8 cellular contexts compared by ENCODE assay signal in the genomic region with DNA sequence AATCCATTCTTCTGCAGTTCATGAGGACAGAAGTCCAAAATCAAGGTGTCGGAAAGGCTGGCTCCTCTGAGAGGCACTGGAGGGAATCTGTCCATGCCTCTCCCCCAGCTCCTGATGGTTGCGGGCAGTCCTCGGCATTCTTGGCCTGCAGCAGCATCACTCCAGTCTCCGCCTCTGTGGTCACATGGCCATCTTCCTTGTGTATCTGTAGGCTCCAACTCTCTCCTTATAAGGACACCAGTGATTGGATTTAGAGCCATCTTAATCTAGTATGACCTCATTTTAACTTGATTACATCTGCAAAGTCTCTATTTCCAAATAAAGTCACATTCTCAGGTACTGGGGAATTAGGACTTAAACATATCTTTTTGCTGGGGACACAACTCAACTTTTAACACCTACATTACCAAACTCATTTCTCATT. TPM values are rescaled to one million over a fixed set of nuclear protein-coding genes. Genes with fewer than 3 reads are reported as not detected.
A peak's percentile ranks its signal among the peaks of the same experiment; 100 is the strongest.
DNase-seq lines count a peak whose midpoint lies in the region; ATAC-seq and TF ChIP-seq lines count a peak whose summit lies in the region.

No MANE protein-coding gene starts in this region.

- WGBS in heart left ventricle, 4 donors, result 20 to 35% (median 28%) methylated on average over 4 of the region's 4 CpGs
- WGBS in prostate gland, result 54% methylated on average over 4 of the region's 4 CpGs

- no peaks in the 10 kb centered on the region for H3K9me3 Mint-ChIP-seq in stimulated activated naive CD8-positive, alpha-beta T cell treated with anti-CD3 and anti-CD28 coated beads, Interleukin-15, amount 100 ng/mL, for 72 hours

- peaks cover 8 to 57% (median 40%) of the 10 kb centered on the region in 12 donors for H3K4me1 ChIP-seq in heart left ventricle
- no peaks in the 10 kb centered on the region for H3K4me1 ChIP-seq in prostate gland (replicated peaks)

- H3K27me3 Mint-ChIP-seq in stimulated activated naive CD8-positive, alpha-beta T cell treated with anti-CD3 and anti-CD28 coated beads, Interleukin-15, amount 100 ng/mL, for 72 hours, result peaks cover 7% of the 10 kb centered on the region

- H3K4me3 ChIP-seq in heart left ventricle (no peak overlapping the region), prostate gland (no peak overlapping the region)

- TF ChIP-seq CTCF in heart left ventricle (IDR thresholded peaks at IDR 0.05) (no peak), prostate gland (IDR thresholded peaks at IDR 0.05) (no peak)

- ATAC-seq in heart left ventricle, result peak; percentile 80 to 89 (median 85)
- no peak for ATAC-seq in HG02588 (IDR thresholded peaks at IDR 0.05; ENCODE audit: unreplicated experiment)
- ATAC-seq in stimulated activated naive CD8-positive, alpha-beta T cell treated with anti-CD3 and anti-CD28 coated beads, Interleukin-15, amount 100 ng/mL, for 72 hours, result no peak

- no peak overlapping the region for H3K4me3 Mint-ChIP-seq in stimulated activated naive CD8-positive, alpha-beta T cell treated with anti-CD3 and anti-CD28 coated beads, Interleukin-15, amount 100 ng/mL, for 72 hours

- H3K9me3 ChIP-seq in heart left ventricle (no peaks in the 10 kb centered on the region), prostate gland (no peaks in the 10 kb centered on the region)

- H3K27ac ChIP-seq in heart left ventricle (peak overlapping the region; percentile 82 to 97 (median 92)), prostate gland (peak overlapping the region; percentile 73 to 77)

- no peak for TF ChIP-seq POLR2A in heart left ventricle (IDR thresholded peaks at IDR 0.05)
- TF ChIP-seq POLR2A in prostate gland (IDR thresholded peaks at IDR 0.05), result no peak

- H3K36me3 ChIP-seq in heart left ventricle (no peaks in the 10 kb centered on the region), prostate gland (no peaks in the 10 kb centered on the region)

- peak; percentile 96 for DNase-seq in EH (ENCODE audit: low read depth)
- DNase-seq in T1000 (lab: John Stamatoyannopoulos, UW), result peak; percentile 48
- peak in 4 of 5 donors; percentile 74 to 90 (median 81) for DNase-seq in heart left ventricle
- no peak for DNase-seq in prostate gland (ENCODE audit: low spot score)
- no peak for DNase-seq in activated naive CD4-positive, alpha-beta T cell (lab: John Stamatoyannopoulos, UW)
- DNase-seq in NCI-H2107 treated with DMSO at 0.1 percent for 48 hours (lab: John Stamatoyannopoulos, UW; ENCODE audit: unreplicated experiment), result no peak
- DNase-seq in stimulated activated naive CD8-positive, alpha-beta T cell treated with anti-CD3 and anti-CD28 coated beads, Interleukin-15, amount 100 ng/mL, for 72 hours, result no peak

- H3K27me3 ChIP-seq in heart left ventricle (no peaks in the 10 kb centered on the region), prostate gland (replicated peaks; ENCODE audit: insufficient read depth) (no peaks in the 10 kb centered on the region)

- no peak overlapping the region for H3K27ac Mint-ChIP-seq in stimulated activated naive CD8-positive, alpha-beta T cell treated with anti-CD3 and anti-CD28 coated beads, Interleukin-15, amount 100 ng/mL, for 72 hours

- intact Hi-C loops in heart left ventricle (cut with DNase I) (loop anchor here in 2 of 10 donors (5.0 kb wide), 2 partner anchors 55 to 215 kb away; partner anchors contain the start of gene FLNB (in 1 of the 2)), prostate gland (cut with DNase I) (no loop called here)

- H3K4me1 Mint-ChIP-seq in stimulated activated naive CD8-positive, alpha-beta T cell treated with anti-CD3 and anti-CD28 coated beads, Interleukin-15, amount 100 ng/mL, for 72 hours, result peaks cover 12% of the 10 kb centered on the region

RNA-seq across cellular contexts. Expression of gene FLNB, which starts 56.0 kb away (rescaled TPM):
- total RNA-seq in heart left ventricle (10 to 100 TPM; 30.5 to 75.6 (median 40.6) TPM), prostate gland (100 to 1,000 TPM; 331 to 408 TPM)
- polyA plus RNA-seq in heart left ventricle, result 10 to 100 TPM; 31.9 to 38.7 TPM

Comparison
In these comparisons a context has a peak if more than half of its experiments do, and no peak if none do; other contexts are left out.
1. DNase-seq: peak in EH (single experiment), T1000 (single experiment) and heart left ventricle (4 of 5); none in prostate gland (single experiment), activated naive CD4-positive, alpha-beta T cell (0 of 4), NCI-H2107 treated with DMSO at 0.1 percent for 48 hours (single experiment) and stimulated activated naive CD8-positive, alpha-beta T cell treated with anti-CD3 and anti-CD28 coated beads, Interleukin-15, amount 100 ng/mL, for 72 hours (0 of 2).
2. ATAC-seq: peak in heart left ventricle (4 of 4); none in HG02588 (single experiment) and stimulated activated naive CD8-positive, alpha-beta T cell treated with anti-CD3 and anti-CD28 coated beads, Interleukin-15, amount 100 ng/mL, for 72 hours (single experiment).
3. RNA of gene FLNB, which starts 56.0 kb away (total RNA-seq): 331 to 408 TPM in prostate gland; 30.5 to 75.6 TPM in heart left ventricle; every median in the first group is over 4 times any median in the second.